15 cellular contexts compared by ENCODE assay signal in the genomic region with DNA sequence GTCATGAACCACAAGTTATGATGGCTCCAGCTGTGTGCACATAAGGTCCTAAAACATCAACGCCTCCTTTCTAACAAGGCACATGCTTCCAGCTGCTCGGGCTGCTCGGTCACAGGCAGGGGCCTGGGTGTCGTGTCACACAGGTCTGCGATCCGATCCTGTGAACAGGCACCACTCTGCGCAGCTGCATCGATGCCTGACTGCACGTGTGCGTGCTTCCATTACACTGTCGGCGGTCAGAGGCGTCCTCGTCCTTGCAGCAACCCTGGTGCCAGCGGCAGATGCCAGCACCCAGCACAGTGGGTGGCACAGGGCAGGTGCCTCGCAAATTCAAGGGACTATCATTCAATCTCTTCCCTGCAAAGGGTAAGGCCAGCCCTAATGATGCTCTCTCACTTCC. TPM values are rescaled to one million over a fixed set of nuclear protein-coding genes. Genes with fewer than 3 reads are reported as not detected.
"Had no signal": no experiment of that assay in that cellular context is flagged by ENCODE, and none has a peak within 500 bp of the region (broad histone marks: within the 10 kb centered on the region; RNA-seq: fewer than 3 reads in every experiment).

No MANE protein-coding gene starts in this region.

- H3K36me3 Mint-ChIP-seq: activated naive CD4-positive, alpha-beta T cell treated with anti-CD3 and anti-CD28 coated beads, Interleukin-2, amount 50 U/mL, for 72 hours; stimulated activated naive B cell treated with anti-CD40 and anti-IgM and Interleukin-4, amounts not matched to agents 10 μg/mL and 1 μg/mL and 100 μg/mL, for 72 hours had no signal

- ATAC-seq: activated naive CD4-positive, alpha-beta T cell treated with anti-CD3 and anti-CD28 coated beads, Interleukin-2, amount 50 U/mL, for 72 hours; esophagus mucosa; stimulated activated naive B cell treated with anti-CD40 and anti-IgM and Interleukin-4, amounts not matched to agents 10 μg/mL and 1 μg/mL and 100 μg/mL, for 72 hours had no signal

- H3K4me1 ChIP-seq: right lobe of liver had no signal

- H3K27me3 ChIP-seq: dorsolateral prefrontal cortex, right lobe of liver had no signal

- H3K9me3 Mint-ChIP-seq: activated B cell treated with CpG ODN at 0.5 μM for 24 hours; activated naive CD4-positive, alpha-beta T cell treated with anti-CD3 and anti-CD28 coated beads, Interleukin-2, amount 50 U/mL, for 72 hours; stimulated activated naive B cell treated with anti-CD40 and anti-IgM and Interleukin-4, amounts not matched to agents 10 μg/mL and 1 μg/mL and 100 μg/mL, for 72 hours had no signal

- H3K36me3 ChIP-seq: right lobe of liver, spleen had no signal

- H3K27ac Mint-ChIP-seq: activated B cell treated with CpG ODN at 0.5 μM for 24 hours had no signal

- DNase-seq: activated B cell treated with CpG ODN at 0.5 μM for 24 hours; activated effector memory CD4-positive, alpha-beta T cell treated with Interleukin-2 at 50 U/mL for 16 hours; dorsolateral prefrontal cortex; hippocampal formation; right lobe of liver; spleen; stimulated activated CD4-positive, alpha-beta T cell treated with anti-CD3 and anti-CD28 coated beads, Interleukin-1b, Interleukin-23, amount 100 ng/mL, for 48 hours; stimulated activated naive B cell treated with anti-CD40 and anti-IgM and Interleukin-4, amounts not matched to agents 10 μg/mL and 1 μg/mL and 100 μg/mL, for 72 hours had no signal

- H3K27ac ChIP-seq: right lobe of liver, spleen had no signal

- H3K9me3 ChIP-seq: right lobe of liver, spleen had no signal

- H3K4me3 ChIP-seq: right lobe of liver had no signal

RNA-seq across cellular contexts. Expression of a gene that starts 24.2 kb away (rescaled TPM):
- total RNA-seq: activated B cell treated with CpG ODN at 0.5 μM for 24 hours; activated naive CD4-positive, alpha-beta T cell treated with anti-CD3 and anti-CD28 coated beads, Interleukin-2, amount 50 U/mL, for 72 hours; chondrocyte; glomerular endothelial cell; lower leg skin; progenitor cell of endocrine pancreas; T-helper 1 cell treated with Interleukin-12 subunit alpha and Interleukin-12 subunit beta and Interleukin-4 antibody, amounts not matched to agents 30 ng/mL and 1 ng/mL, for 36 hours had no signal
